1 cellular context compared by ENCODE assay signal in the genomic region with DNA sequence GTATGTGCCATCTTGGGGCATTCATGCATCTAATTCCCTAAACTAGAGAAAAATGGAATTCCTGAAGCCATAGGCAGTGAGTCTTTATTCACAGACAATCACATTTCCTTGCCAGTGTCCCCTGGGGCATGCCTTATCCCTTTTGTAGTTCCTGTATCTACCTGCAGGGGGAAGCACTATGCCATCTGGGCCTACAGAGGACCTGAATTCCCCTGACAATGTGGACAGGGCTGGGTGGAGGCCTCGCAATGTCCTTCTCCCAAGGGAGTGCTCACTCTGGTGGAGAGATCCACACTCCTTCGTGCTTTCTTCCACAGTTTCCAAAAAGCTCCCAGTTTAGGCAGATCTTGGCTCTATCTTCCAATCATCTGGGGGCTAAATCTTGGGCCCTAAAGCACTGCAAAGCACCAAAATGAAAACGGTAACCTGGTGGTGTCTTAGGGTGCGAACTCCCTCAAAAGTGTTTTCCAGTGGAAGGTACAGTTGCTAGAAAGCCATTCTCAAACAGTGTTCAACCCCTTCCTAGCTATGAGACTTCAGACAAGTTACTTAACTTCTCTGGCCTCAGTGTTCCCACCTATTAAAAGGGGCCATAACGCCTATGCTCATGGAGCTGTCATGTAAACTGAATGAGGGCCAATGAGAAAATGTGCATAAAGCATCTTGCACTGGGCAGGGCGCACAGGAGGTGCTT.
TF ChIP-seq lines count a peak whose summit lies in the region.

No MANE protein-coding gene starts in this region.

TF ChIP-seq in HepG2, 621 proteins besides CTCF, POLR2A, EP300 and RAD21 (continued from another document):
- TF ChIP-seq, protein P1, sequence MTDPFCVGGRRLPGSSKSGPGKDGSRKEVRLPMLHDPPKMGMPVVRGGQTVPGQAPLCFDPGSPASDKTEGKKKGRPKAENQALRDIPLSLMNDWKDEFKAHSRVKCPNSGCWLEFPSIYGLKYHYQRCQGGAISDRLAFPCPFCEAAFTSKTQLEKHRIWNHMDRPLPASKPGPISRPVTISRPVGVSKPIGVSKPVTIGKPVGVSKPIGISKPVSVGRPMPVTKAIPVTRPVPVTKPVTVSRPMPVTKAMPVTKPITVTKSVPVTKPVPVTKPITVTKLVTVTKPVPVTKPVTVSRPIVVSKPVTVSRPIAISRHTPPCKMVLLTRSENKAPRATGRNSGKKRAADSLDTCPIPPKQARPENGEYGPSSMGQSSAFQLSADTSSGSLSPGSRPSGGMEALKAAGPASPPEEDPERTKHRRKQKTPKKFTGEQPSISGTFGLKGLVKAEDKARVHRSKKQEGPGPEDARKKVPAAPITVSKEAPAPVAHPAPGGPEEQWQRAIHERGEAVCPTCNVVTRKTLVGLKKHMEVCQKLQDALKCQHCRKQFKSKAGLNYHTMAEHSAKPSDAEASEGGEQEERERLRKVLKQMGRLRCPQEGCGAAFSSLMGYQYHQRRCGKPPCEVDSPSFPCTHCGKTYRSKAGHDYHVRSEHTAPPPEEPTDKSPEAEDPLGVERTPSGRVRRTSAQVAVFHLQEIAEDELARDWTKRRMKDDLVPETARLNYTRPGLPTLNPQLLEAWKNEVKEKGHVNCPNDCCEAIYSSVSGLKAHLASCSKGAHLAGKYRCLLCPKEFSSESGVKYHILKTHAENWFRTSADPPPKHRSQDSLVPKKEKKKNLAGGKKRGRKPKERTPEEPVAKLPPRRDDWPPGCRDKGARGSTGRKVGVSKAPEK (CRISPR knock-in tag; IDR thresholded peaks at IDR 0.05; ENCODE audit: borderline replicate concordance) = no peak
- TF ChIP-seq, protein P2, sequence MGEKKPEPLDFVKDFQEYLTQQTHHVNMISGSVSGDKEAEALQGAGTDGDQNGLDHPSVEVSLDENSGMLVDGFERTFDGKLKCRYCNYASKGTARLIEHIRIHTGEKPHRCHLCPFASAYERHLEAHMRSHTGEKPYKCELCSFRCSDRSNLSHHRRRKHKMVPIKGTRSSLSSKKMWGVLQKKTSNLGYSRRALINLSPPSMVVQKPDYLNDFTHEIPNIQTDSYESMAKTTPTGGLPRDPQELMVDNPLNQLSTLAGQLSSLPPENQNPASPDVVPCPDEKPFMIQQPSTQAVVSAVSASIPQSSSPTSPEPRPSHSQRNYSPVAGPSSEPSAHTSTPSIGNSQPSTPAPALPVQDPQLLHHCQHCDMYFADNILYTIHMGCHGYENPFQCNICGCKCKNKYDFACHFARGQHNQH (CRISPR knock-in tag; IDR thresholded peaks at IDR 0.05) = no peak
- no peak for TF ChIP-seq HNRNPUL1 (IDR thresholded peaks at IDR 0.05; ENCODE audit: low read depth, low read length)
- no peak for TF ChIP-seq NAIF1 (CRISPR knock-in tag; IDR thresholded peaks at IDR 0.05; ENCODE audit: borderline replicate concordance)
- no peak for TF ChIP-seq MIER2 (CRISPR knock-in tag; IDR thresholded peaks at IDR 0.05)
- TF ChIP-seq HMGXB4 (CRISPR knock-in tag; IDR thresholded peaks at IDR 0.05; ENCODE audit: borderline replicate concordance in 1 of 2, low read depth in 1 of 2) = peak in 1 of 2 experiments; percentile 40; a peak in 2 of 4 replicates
- TF ChIP-seq ZNF484 (CRISPR knock-in tag; IDR thresholded peaks at IDR 0.05; ENCODE audit: borderline replicate concordance, low read depth) = no peak
- no peak for TF ChIP-seq BHLHE40 (IDR thresholded peaks at IDR 0.05; ENCODE audit: low read length)
- TF ChIP-seq E2F5 (CRISPR knock-in tag; conservative IDR thresholded peaks at IDR 0.05) = no peak
- no peak for TF ChIP-seq ZNF552 (CRISPR knock-in tag; IDR thresholded peaks at IDR 0.05; ENCODE audit: borderline replicate concordance)
- TF ChIP-seq ZFX (CRISPR knock-in tag; IDR thresholded peaks at IDR 0.05; ENCODE audit: low read depth) = peak; percentile 67
- TF ChIP-seq, protein P3, sequence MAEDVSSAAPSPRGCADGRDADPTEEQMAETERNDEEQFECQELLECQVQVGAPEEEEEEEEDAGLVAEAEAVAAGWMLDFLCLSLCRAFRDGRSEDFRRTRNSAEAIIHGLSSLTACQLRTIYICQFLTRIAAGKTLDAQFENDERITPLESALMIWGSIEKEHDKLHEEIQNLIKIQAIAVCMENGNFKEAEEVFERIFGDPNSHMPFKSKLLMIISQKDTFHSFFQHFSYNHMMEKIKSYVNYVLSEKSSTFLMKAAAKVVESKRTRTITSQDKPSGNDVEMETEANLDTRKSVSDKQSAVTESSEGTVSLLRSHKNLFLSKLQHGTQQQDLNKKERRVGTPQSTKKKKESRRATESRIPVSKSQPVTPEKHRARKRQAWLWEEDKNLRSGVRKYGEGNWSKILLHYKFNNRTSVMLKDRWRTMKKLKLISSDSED (CRISPR knock-in tag; IDR thresholded peaks at IDR 0.05) = no peak
- TF ChIP-seq ZNF570 (CRISPR knock-in tag; IDR thresholded peaks at IDR 0.05; ENCODE audit: borderline replicate concordance) = no peak
- TF ChIP-seq SMC3 (IDR thresholded peaks at IDR 0.05; ENCODE audit: low read length) = peak; percentile 94
- peak; percentile 38; the same call in 1 of the 2 replicates for TF ChIP-seq ZFP91 (CRISPR knock-in tag; IDR thresholded peaks at IDR 0.05; ENCODE audit: borderline replicate concordance)
- no peak for TF ChIP-seq ZNF775 (CRISPR knock-in tag; IDR thresholded peaks at IDR 0.05; ENCODE audit: borderline replicate concordance)
- 0 out of 2 replicates have a peak, but pooled peaks have one; percentile 40 for TF ChIP-seq REPIN1 (CRISPR knock-in tag; IDR thresholded peaks at IDR 0.05; ENCODE audit: borderline replicate concordance, low read depth)
- TF ChIP-seq THAP7 (CRISPR knock-in tag; IDR thresholded peaks at IDR 0.05) = no peak
- TF ChIP-seq SATB2 (CRISPR knock-in tag; IDR thresholded peaks at IDR 0.05) = no peak
- TF ChIP-seq SIX4 (CRISPR knock-in tag; IDR thresholded peaks at IDR 0.05) = no peak
- TF ChIP-seq, protein P4, sequence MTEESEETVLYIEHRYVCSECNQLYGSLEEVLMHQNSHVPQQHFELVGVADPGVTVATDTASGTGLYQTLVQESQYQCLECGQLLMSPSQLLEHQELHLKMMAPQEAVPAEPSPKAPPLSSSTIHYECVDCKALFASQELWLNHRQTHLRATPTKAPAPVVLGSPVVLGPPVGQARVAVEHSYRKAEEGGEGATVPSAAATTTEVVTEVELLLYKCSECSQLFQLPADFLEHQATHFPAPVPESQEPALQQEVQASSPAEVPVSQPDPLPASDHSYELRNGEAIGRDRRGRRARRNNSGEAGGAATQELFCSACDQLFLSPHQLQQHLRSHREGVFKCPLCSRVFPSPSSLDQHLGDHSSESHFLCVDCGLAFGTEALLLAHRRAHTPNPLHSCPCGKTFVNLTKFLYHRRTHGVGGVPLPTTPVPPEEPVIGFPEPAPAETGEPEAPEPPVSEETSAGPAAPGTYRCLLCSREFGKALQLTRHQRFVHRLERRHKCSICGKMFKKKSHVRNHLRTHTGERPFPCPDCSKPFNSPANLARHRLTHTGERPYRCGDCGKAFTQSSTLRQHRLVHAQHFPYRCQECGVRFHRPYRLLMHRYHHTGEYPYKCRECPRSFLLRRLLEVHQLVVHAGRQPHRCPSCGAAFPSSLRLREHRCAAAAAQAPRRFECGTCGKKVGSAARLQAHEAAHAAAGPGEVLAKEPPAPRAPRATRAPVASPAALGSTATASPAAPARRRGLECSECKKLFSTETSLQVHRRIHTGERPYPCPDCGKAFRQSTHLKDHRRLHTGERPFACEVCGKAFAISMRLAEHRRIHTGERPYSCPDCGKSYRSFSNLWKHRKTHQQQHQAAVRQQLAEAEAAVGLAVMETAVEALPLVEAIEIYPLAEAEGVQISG (CRISPR knock-in tag; IDR thresholded peaks at IDR 0.05) = no peak
- no peak for TF ChIP-seq SMAD9 (CRISPR knock-in tag; IDR thresholded peaks at IDR 0.05)
- no peak for TF ChIP-seq STAT6 (CRISPR knock-in tag; IDR thresholded peaks at IDR 0.05; ENCODE audit: borderline replicate concordance)
- peak; percentile 16; the same call in 1 of the 2 replicates for TF ChIP-seq ZFY (CRISPR knock-in tag; IDR thresholded peaks at IDR 0.05)
- TF ChIP-seq RXRB (CRISPR knock-in tag; IDR thresholded peaks at IDR 0.05; ENCODE audit: borderline replicate concordance) = peak; percentile 29; the same call in 1 of the 2 replicates
- 0 out of 2 replicates have a peak, but pooled peaks have one; percentile 21 for TF ChIP-seq ZMYM3 (CRISPR knock-in tag; IDR thresholded peaks at IDR 0.05)
- TF ChIP-seq PHF8 (CRISPR knock-in tag; IDR thresholded peaks at IDR 0.05) = no peak
- TF ChIP-seq ZNF629 (CRISPR knock-in tag; conservative IDR thresholded peaks at IDR 0.05) = peak; percentile 91
- TF ChIP-seq KDM5B (CRISPR knock-in tag; IDR thresholded peaks at IDR 0.05; ENCODE audit: borderline replicate concordance) = no peak
- TF ChIP-seq HMG20A (CRISPR knock-in tag; IDR thresholded peaks at IDR 0.05; ENCODE audit: borderline replicate concordance) = no peak
